ENCODE assay signal across 1 cellular context in the genomic region with DNA sequence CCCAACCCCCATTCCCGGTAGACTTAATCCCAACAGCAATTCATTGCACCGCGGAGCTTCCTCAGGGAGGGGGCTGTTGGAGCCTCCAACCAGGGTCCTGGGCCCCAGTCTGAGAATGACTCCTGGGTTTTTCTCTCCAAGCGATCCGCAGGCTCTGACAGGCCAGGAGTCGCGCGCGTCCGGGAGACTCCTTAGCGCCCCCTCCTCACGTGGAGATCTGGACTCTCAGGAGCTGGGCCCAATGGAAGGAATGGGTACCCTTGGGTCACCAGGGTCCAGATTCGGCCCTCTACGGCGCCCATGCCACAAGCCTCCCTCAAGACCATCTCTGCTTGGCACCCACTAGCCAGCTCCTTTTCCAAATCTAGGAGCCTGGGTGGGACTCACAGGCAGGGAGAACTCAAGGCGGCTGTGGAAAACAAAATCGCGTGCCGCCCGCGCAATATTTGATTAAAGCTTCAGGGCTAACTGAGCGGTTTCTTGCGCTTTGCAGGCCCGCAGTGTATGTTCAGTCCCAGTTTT.
TF ChIP-seq lines count a peak whose summit lies in the region.

No MANE protein-coding gene starts in this region.

TF ChIP-seq in IMR-90, 13 proteins besides CTCF, POLR2A, EP300 and RAD21:
- no peak for TF ChIP-seq MAZ (IDR thresholded peaks at IDR 0.05; ENCODE audit: borderline replicate concordance, low read depth, low read length)
- no peak for TF ChIP-seq RCOR1 (IDR thresholded peaks at IDR 0.05; ENCODE audit: insufficient replicate concordance, low read length)
